In the genomic region with DNA sequence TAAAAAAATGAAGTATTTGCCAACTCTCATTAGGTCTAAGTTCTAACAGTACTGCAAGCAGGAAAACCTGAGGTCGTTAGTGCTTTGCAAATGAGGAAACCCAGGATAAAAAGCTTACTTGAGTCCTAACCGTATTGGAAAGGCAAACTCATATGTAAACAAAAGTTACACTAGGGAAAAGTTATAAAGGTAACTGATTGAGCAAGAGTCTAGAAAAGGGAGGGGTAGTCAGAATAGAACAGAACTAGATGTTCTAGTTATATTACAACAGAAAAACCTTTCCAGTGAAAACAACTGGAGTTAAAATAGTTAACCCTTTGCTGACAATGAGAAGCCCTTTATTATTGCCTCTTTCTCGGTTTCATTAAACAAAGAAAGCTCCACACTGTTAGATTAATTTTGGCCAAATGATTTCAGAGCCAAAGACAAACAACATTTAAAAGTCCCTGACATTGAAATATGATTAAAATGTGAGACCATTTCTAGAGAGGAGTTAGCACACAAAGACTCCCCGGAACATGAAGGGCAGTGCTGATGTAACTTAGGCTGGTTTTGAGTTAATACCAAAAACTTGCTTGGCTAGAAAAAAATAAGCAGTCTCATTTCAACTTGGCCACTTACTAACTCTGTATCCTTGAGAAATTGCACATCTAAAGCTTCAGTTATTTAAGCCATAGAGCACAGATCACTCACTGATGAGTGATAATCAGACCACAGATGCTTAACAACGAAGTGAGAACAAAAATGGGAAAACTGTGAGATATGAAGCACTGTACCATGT, we compare ENCODE assay signal across 15 cellular contexts.
DNase-seq lines count a peak whose midpoint lies in the region; ATAC-seq and TF ChIP-seq lines count a peak whose summit lies in the region.
"Had no signal": no experiment of that assay in that cellular context is flagged by ENCODE, and none has a peak within 500 bp of the region (broad histone marks: within the 10 kb centered on the region; RNA-seq: fewer than 3 reads in every experiment).

No MANE protein-coding gene starts in this region.

- H3K79me2 ChIP-seq in ACC112 (ENCODE audit: control insufficient read depth, insufficient read depth, low read length, unreplicated experiment): no peaks in the 10 kb centered on the region

- no peak overlapping the region for H3K27ac Mint-ChIP-seq in activated naive CD8-positive, alpha-beta T cell treated with anti-CD3 and anti-CD28 coated beads for 36 hours
- H3K27ac Mint-ChIP-seq: activated T-cell treated with anti-CD3 and anti-CD28 coated beads, Interleukin-2, amount 50 U/mL, for 72 hours; memory B cell had no signal

- H3K4me3 Mint-ChIP-seq in activated naive CD8-positive, alpha-beta T cell treated with anti-CD3 and anti-CD28 coated beads for 36 hours: no peak overlapping the region
- H3K4me3 Mint-ChIP-seq: activated T-cell treated with anti-CD3 and anti-CD28 coated beads, Interleukin-2, amount 50 U/mL, for 72 hours; memory B cell had no signal

- intact Hi-C loops in body of pancreas (cut with DNase I): no loop called here
- intact Hi-C loops in left cardiac atrium (cut with DNase I): loop anchor here in 1 of 2 donors (10.0 kb wide), 1 partner anchor 55 kb away; no protein-coding TSS in a partner anchor

- H3K4me1 ChIP-seq in ACC112 (ENCODE audit: control insufficient read depth, insufficient read depth, low read length, unreplicated experiment): peaks cover 14% of the 10 kb centered on the region
- H3K4me1 ChIP-seq in body of pancreas: peaks cover 29% of the 10 kb centered on the region
- H3K4me1 ChIP-seq in rectal smooth muscle tissue (ENCODE audit: control insufficient read depth, insufficient read depth, low read length): peaks cover 3% of the 10 kb centered on the region

- H3K36me3 ChIP-seq in ACC112 (ENCODE audit: insufficient read depth, low read length) (no peaks in the 10 kb centered on the region), body of pancreas (replicated peaks in 1 of 2; ENCODE audit: insufficient read depth in 1 of 2, low read depth in 2 of 2) (no peaks in the 10 kb centered on the region), rectal smooth muscle tissue (ENCODE audit: control insufficient read depth, insufficient read depth, low read length) (no peaks in the 10 kb centered on the region)
- H3K36me3 ChIP-seq: cardiac muscle cell had no signal

- 7 to 14% methylated on average over 5 of the region's 5 CpGs for WGBS in body of pancreas, 2 donors

- no peaks in the 10 kb centered on the region for H3K4me1 Mint-ChIP-seq in activated naive CD8-positive, alpha-beta T cell treated with anti-CD3 and anti-CD28 coated beads for 36 hours
- H3K4me1 Mint-ChIP-seq: memory B cell had no signal

- no peak overlapping the region for H3K9ac ChIP-seq in rectal smooth muscle tissue (ENCODE audit: low read length)

- DNase-seq in body of pancreas (peak in 1 of 4 donors; percentile 51), left cardiac atrium (no peak)
- no peak for DNase-seq in activated naive CD8-positive, alpha-beta T cell treated with anti-CD3 and anti-CD28 coated beads for 36 hours
- no peak for DNase-seq in stimulated activated CD8-positive, alpha-beta memory T cell treated with anti-CD3 and anti-CD28 coated beads, Interleukin-4, amount 100 ng/mL, for 48 hours
- DNase-seq: activated T-cell treated with anti-CD3 and anti-CD28 coated beads, Interleukin-2, amount 50 U/mL, for 72 hours; H7; NCI-H1930; NK-92 treated with Interleukin-12 subunit alpha and Interleukin-12 subunit beta, amount 100 ng/mL, for 24 hours had no signal

- ATAC-seq in body of pancreas: peak; percentile 96
- ATAC-seq in left cardiac atrium: peak; percentile 34 to 67
- ATAC-seq in GM18870 (IDR thresholded peaks at IDR 0.05; ENCODE audit: unreplicated experiment): no peak
- ATAC-seq in HG02642 (IDR thresholded peaks at IDR 0.05; ENCODE audit: poor library complexity, unreplicated experiment): no peak
- ATAC-seq: SK-N-SH treated with all-trans-retinoic acid at 6 μM for 48 hours had no signal

- TF ChIP-seq CTCF in body of pancreas (IDR thresholded peaks at IDR 0.05): no peak

- no peaks in the 10 kb centered on the region for H3K27me3 ChIP-seq in ACC112 (ENCODE audit: insufficient read depth, low read length)
- H3K27me3 ChIP-seq in body of pancreas: no peaks in the 10 kb centered on the region
- H3K27me3 ChIP-seq in rectal smooth muscle tissue (ENCODE audit: control insufficient read depth, insufficient read depth, low read length): no peaks in the 10 kb centered on the region
- H3K27me3 ChIP-seq: cardiac muscle cell had no signal

- H3K27ac ChIP-seq in ACC112 (ENCODE audit: low read depth, low read length): peak overlapping the region; percentile 98
- H3K27ac ChIP-seq in body of pancreas: peak overlapping the region; percentile 44 to 88 (median 74)
- H3K27ac ChIP-seq in rectal smooth muscle tissue (ENCODE audit: low read depth, low read length): peak overlapping the region; percentile 10
- H3K27ac ChIP-seq: cardiac muscle cell had no signal

- peak overlapping the region; percentile 89 for H2AFZ ChIP-seq in ACC112 (ENCODE audit: low read length, unreplicated experiment)

- no peaks in the 10 kb centered on the region for H3K36me3 Mint-ChIP-seq in activated naive CD8-positive, alpha-beta T cell treated with anti-CD3 and anti-CD28 coated beads for 36 hours

- no peaks in the 10 kb centered on the region for H3K27me3 Mint-ChIP-seq in activated naive CD8-positive, alpha-beta T cell treated with anti-CD3 and anti-CD28 coated beads for 36 hours

- H3K4me3 ChIP-seq in ACC112 (ENCODE audit: low read depth, low read length) (peak overlapping the region; percentile 53), body of pancreas (no peak overlapping the region), rectal smooth muscle tissue (ENCODE audit: low read length) (no peak overlapping the region)
- H3K4me3 ChIP-seq: cardiac muscle cell had no signal

- TF ChIP-seq POLR2A in body of pancreas (IDR thresholded peaks at IDR 0.05): peak in 2 of 3 donors; percentile 27 to 41

- H3K9me3 ChIP-seq in body of pancreas: no peaks in the 10 kb centered on the region

- H3K9me3 Mint-ChIP-seq in activated naive CD8-positive, alpha-beta T cell treated with anti-CD3 and anti-CD28 coated beads for 36 hours: no peaks in the 10 kb centered on the region
- H3K9me3 Mint-ChIP-seq: memory B cell had no signal

Comparison
In these comparisons a context has a peak if more than half of its experiments do, and no peak if none do; other contexts are left out.
1. H3K27ac ChIP-seq: peak in every context shown above with its lines; median percentile 98 in ACC112; 74 in body of pancreas; 10 in rectal smooth muscle tissue.
2. ATAC-seq: peak in body of pancreas (single experiment) and left cardiac atrium (2 of 2); none in GM18870 (single experiment) and HG02642 (single experiment).